21 cellular contexts compared by ENCODE assay signal in genomic region chr1:57517587-57518397, GRCh38.
"Had no signal": no experiment of that assay in that cellular context is flagged by ENCODE, and none has a peak within 500 bp of the region (broad histone marks: within the 10 kb centered on the region; RNA-seq: fewer than 3 reads in every experiment).

No MANE protein-coding gene starts in this region.

- DNase-seq: activated B cell treated with CpG ODN at 0.5 μM for 24 hours; activated CD4-positive, alpha-beta T cell treated with anti-CD3 and anti-CD28 coated beads for 36 hours; activated CD4-positive, alpha-beta T cell treated with anti-CD3 and anti-CD28 coated beads, Interleukin-2, amount 50 U/mL, for 48 hours; activated CD8-positive, alpha-beta memory T cell treated with anti-CD3 and anti-CD28 coated beads, Interleukin-2, amount 50 U/mL, for 48 hours; activated naive CD4-positive, alpha-beta T cell treated with Interleukin-2 at 50 U/mL for 16 hours; activated naive CD8-positive, alpha-beta T cell treated with anti-CD3 and anti-CD28 coated beads for 36 hours; activated T-cell treated with anti-CD3 and anti-CD28 coated beads, Interleukin-2, amount 50 U/mL, for 4 hours; central memory CD4-positive, alpha-beta T cell; effector memory CD4-positive, alpha-beta T cell; foreskin keratinocyte; immature natural killer cell; left lung; naive thymus-derived CD8-positive, alpha-beta T cell; sigmoid colon; stimulated activated CD4-positive, alpha-beta T cell treated with anti-CD3 and anti-CD28 coated beads, Interleukin-15, amount 100 ng/mL, for 24 hours; stimulated activated CD4-positive, alpha-beta T cell treated with anti-CD3 and anti-CD28 coated beads, Interleukin-2, amount 100 ng/mL, for 48 hours; stimulated activated CD8-positive, alpha-beta memory T cell treated with anti-CD3 and anti-CD28 coated beads, Interleukin-4, amount 100 ng/mL, for 48 hours; stimulated activated naive B cell treated with anti-CD40 and anti-IgM and Interleukin-4, amounts not matched to agents 10 μg/mL and 1 μg/mL and 100 μg/mL, for 72 hours; testis; trophoblast cell; uterus had no signal

- ATAC-seq: activated CD4-positive, alpha-beta T cell treated with anti-CD3 and anti-CD28 coated beads for 36 hours; activated T-cell treated with anti-CD3 and anti-CD28 coated beads, Interleukin-2, amount 50 U/mL, for 4 hours; foreskin keratinocyte; left lung; naive thymus-derived CD8-positive, alpha-beta T cell; stimulated activated naive B cell treated with anti-CD40 and anti-IgM and Interleukin-4, amounts not matched to agents 10 μg/mL and 1 μg/mL and 100 μg/mL, for 72 hours had no signal
